8 cellular contexts compared by ENCODE assay signal in genomic region chr7:64665980-64666674, GRCh38. TPM values are rescaled to one million over a fixed set of nuclear protein-coding genes. Genes with fewer than 3 reads are reported as not detected.
A peak's percentile ranks its signal among the peaks of the same experiment; 100 is the strongest.
DNase-seq lines count a peak whose midpoint lies in the region; ATAC-seq and TF ChIP-seq lines count a peak whose summit lies in the region.

TSS of gene ZNF107 (plus strand) at chr7:64666133. CDS start at chr7:64666283, 150 bp downstream.

- no peak within 1 kb of the TSS for H2BK20ac ChIP-seq in IMR-90 (ENCODE audit: low read depth, low read length)

- TF ChIP-seq CTCF in IMR-90 (conservative IDR thresholded peaks at IDR 0.05; ENCODE audit: low read depth, low read length) (no peak), mucosa of descending colon (IDR thresholded peaks at IDR 0.05) (no peak)

- POLR2A ChIA-PET in IMR-90 (lab: Charles Lee; ENCODE audit: unreplicated experiment), result interaction anchor here (0.6 kb wide), 1 partner anchor 83 kb away, joined by 20 read pairs; no protein-coding TSS in a partner anchor

- H3K9me1 ChIP-seq in IMR-90 (ENCODE audit: insufficient read depth, low read length), result no peaks in the 10 kb centered on the region

- peak within 1 kb of the TSS; percentile 68 for H4K91ac ChIP-seq in IMR-90 (ENCODE audit: insufficient read depth, low read depth, low read length)

- in situ Hi-C loops in IMR-90 (cut with MboI; ENCODE audit: low sequenced_read_pairs), result no loop called here

- peak within 1 kb of the TSS; percentile 90 for H2AK9ac ChIP-seq in IMR-90 (replicated peaks; ENCODE audit: low read depth, low read length, poor library complexity)

- peak within 1 kb of the TSS; percentile 61 to 79; a peak in 3 of 4 replicates for H4K8ac ChIP-seq in IMR-90 (ENCODE audit: low read depth in 2 of 2, low read length in 2 of 2)

- no peak within 1 kb of the TSS for H2BK15ac ChIP-seq in IMR-90 (ENCODE audit: low read depth, low read length)

- dilution Hi-C loops in IMR-90 (cut with HindIII; ENCODE audit: low sequenced_read_pairs, unreplicated experiment), result no loop called here

- intact Hi-C loops in IMR-90 (cut with micrococcal nuclease), result loop anchor here (5.0 to 10.0 kb wide), 2 partner anchors 111 to 126 kb away; partner anchors contain the start of gene ZNF138
- intact Hi-C loops in mucosa of descending colon (cut with DNase I, micrococcal nuclease), result no loop called here

- H3K36me3 ChIP-seq in IMR-90 (ENCODE audit: control insufficient read depth, insufficient read depth, low read length), result peaks cover 14% of the 10 kb centered on the region
- H3K36me3 ChIP-seq in mucosa of descending colon (ENCODE audit: low read depth), result no peaks in the 10 kb centered on the region

- H3K4me3 ChIP-seq in IMR-90 (ENCODE audit: insufficient read depth, low read depth, low read length), result peak within 1 kb of the TSS; percentile 99
- H3K4me3 ChIP-seq in mucosa of descending colon, result peak within 1 kb of the TSS; percentile 52

- no peaks in the 10 kb centered on the region for H3K27me3 ChIP-seq in IMR-90 (ENCODE audit: control insufficient read depth, insufficient read depth, low read length)

- TF ChIP-seq RAD21 in IMR-90 (IDR thresholded peaks at IDR 0.05; ENCODE audit: low read length), result no peak

- peak within 1 kb of the TSS; percentile 74 for H3K9ac ChIP-seq in IMR-90 (ENCODE audit: low read depth, low read length)

- peak within 1 kb of the TSS; percentile 43 for H4K5ac ChIP-seq in IMR-90 (ENCODE audit: low read depth, low read length)

- H3K4me2 ChIP-seq in IMR-90 (ENCODE audit: low read depth, low read length), result peak within 1 kb of the TSS; percentile 87

- H3K9me3 ChIP-seq in IMR-90 (ENCODE audit: control insufficient read depth, insufficient read depth, low read length), result no peaks in the 10 kb centered on the region
- no peaks in the 10 kb centered on the region for H3K9me3 ChIP-seq in mucosa of descending colon

- peak; percentile 55; the same call in 1 of the 2 replicates for TF ChIP-seq POLR2A in IMR-90 (IDR thresholded peaks at IDR 0.05; ENCODE audit: low read depth, low read length)

- H2BK5ac ChIP-seq in IMR-90 (ENCODE audit: low read depth, low read length, poor library complexity, severe bottlenecking), result peak within 1 kb of the TSS; percentile 30

- ATAC-seq in GM21528 (IDR thresholded peaks at IDR 0.05; ENCODE audit: low FRiP score, unreplicated experiment) (peak; percentile 98), IMR-90 (ENCODE audit: low read depth) (peak; percentile 99), mucosa of descending colon (peak; percentile 100)

- H3K4ac ChIP-seq in IMR-90 (ENCODE audit: low read depth, low read length), result peak within 1 kb of the TSS; percentile 84

- peaks cover 0 to 13% of the 10 kb centered on the region in 2 experiments; a peak in 3 of 4 replicates for H3K79me1 ChIP-seq in IMR-90 (ENCODE audit: low read depth in 1 of 2, low read length in 2 of 2)

- no peaks in the 10 kb centered on the region for H4K20me1 ChIP-seq in IMR-90 (ENCODE audit: insufficient read depth, low read length)

- H3K18ac ChIP-seq in IMR-90 (ENCODE audit: low read depth, low read length), result 0 out of 2 replicates have a peak within 1 kb of the TSS, but pooled peaks have one; percentile 37

- BruUV-seq in IMR-90 (replicated peaks; lab: Mats Ljungman, UMichigan), result no TSS peak

- peak within 1 kb of the TSS; percentile 79; the same call in 1 of the 2 replicates for H3K14ac ChIP-seq in IMR-90 (replicated peaks; ENCODE audit: low read depth, low read length)

- H2AFZ ChIP-seq in IMR-90 (replicated peaks; ENCODE audit: low read length, poor library complexity), result peak within 1 kb of the TSS; percentile 97

- DNase-seq in DMS 273 (lab: John Stamatoyannopoulos, UW; ENCODE audit: unreplicated experiment), result peak; percentile 98
- peak; percentile 93 for DNase-seq in IMR-90
- peak; percentile 98 for DNase-seq in OCI-M1 (lab: John Stamatoyannopoulos, UW)
- peak; percentile 78 for DNase-seq in activated T-cell treated with anti-CD3 and anti-CD28 coated beads for 24 hours (ENCODE audit: low read depth)
- no peak for DNase-seq in epithelial cell of prostate (ENCODE audit: low read depth, low spot score)
- peak; percentile 90 to 95 (median 90) for DNase-seq in mucosa of descending colon
- peak; percentile 72 for DNase-seq in stimulated activated CD8-positive, alpha-beta memory T cell treated with anti-CD3 and anti-CD28 coated beads, Interleukin-4, amount 100 ng/mL, for 24 hours (ENCODE audit: low read depth)

- no peak within 1 kb of the TSS for H3K56ac ChIP-seq in IMR-90 (ENCODE audit: extremely low read depth, insufficient read depth, low read length)

- CTCF ChIA-PET in IMR-90 (lab: Yijun Ruan, JAX), result interaction anchor here (0.5 kb wide), 1 partner anchor 121 kb away, joined by 4 read pairs; no protein-coding TSS in a partner anchor

- 0% methylated on average over 4 of the region's 37 CpGs; no CpG with 5 or more reads in 1 of the 2 experiments for WGBS in IMR-90 (ENCODE audit: extremely low coverage in 2 of 2, insufficient read length in 1 of 2), 2 experiments

- H2AK5ac ChIP-seq in IMR-90 (ENCODE audit: low read depth, low read length), result no peak within 1 kb of the TSS

- H3K27ac ChIP-seq in IMR-90 (ENCODE audit: insufficient read depth, low read length) (peak within 1 kb of the TSS; percentile 82), epithelial cell of prostate (peak within 1 kb of the TSS; percentile 26)

- H3K23ac ChIP-seq in IMR-90 (ENCODE audit: low read depth, low read length), result peak within 1 kb of the TSS; percentile 95; the same call in 1 of the 2 replicates

- H3K4me1 ChIP-seq in IMR-90 (ENCODE audit: control insufficient read depth, insufficient read depth, low read length) (no peaks in the 10 kb centered on the region; the same call in 1 of the 2 replicates), mucosa of descending colon (ENCODE audit: low read depth) (peaks cover 8% of the 10 kb centered on the region)

- no peak within 1 kb of the TSS for H2BK120ac ChIP-seq in IMR-90 (ENCODE audit: low read depth, low read length)

TF ChIP-seq in IMR-90, 13 proteins besides CTCF, POLR2A, EP300 and RAD21:
- no peak for TF ChIP-seq MAZ (IDR thresholded peaks at IDR 0.05; ENCODE audit: borderline replicate concordance, low read depth, low read length)
- peak; percentile 61; the same call in 1 of the 2 replicates for TF ChIP-seq MXI1 (IDR thresholded peaks at IDR 0.05; ENCODE audit: borderline replicate concordance, low read depth, low read length)
TF ChIP-seq in IMR-90: peak in this region for 1.

RNA-seq across cellular contexts. Expression of gene ZNF107, which starts in this region (rescaled TPM):
- 2.0 and 3.6 TPM in 2 replicates for total RNA-seq in IMR-90 (2012; rRNA removed)
- polyA plus RNA-seq in IMR-90 (2012; rRNA removed), result 1.9 and 2.5 TPM in 2 replicates
- 0.14 and 0.28 TPM in 2 replicates for polyA plus RNA-seq in IMR-90 (2012; cell fraction: cytosol; rRNA removed)
- 0.61 and 3.3 TPM in 2 replicates for polyA plus RNA-seq in IMR-90 (2012; cell fraction: nucleus; rRNA removed; ENCODE audit: low replicate concordance)
- 1 to 10 TPM; 3.1 to 6.0 (median 5.0) TPM for total RNA-seq in mucosa of descending colon
